Comparison of ENCODE assay signal across 8 cellular contexts in genomic region chr7:148962515-148962822, GRCh38.
DNase-seq lines count a peak whose midpoint lies in the region; ATAC-seq and TF ChIP-seq lines count a peak whose summit lies in the region.

No MANE protein-coding gene starts in this region.

- H3K27me3 ChIP-seq in PC-3 (ENCODE audit: low read length) = no peaks in the 10 kb centered on the region

- H3K36me3 Mint-ChIP-seq in T-helper 2 cell treated with Interferon-gamma antibody and Interleukin-4, amounts not matched to agents 5 μg/mL and 100 μg/mL, for 36 hours (ENCODE audit: low read depth) = no peaks in the 10 kb centered on the region

- H3K9me2 ChIP-seq in PC-3 (replicated peaks; ENCODE audit: low read length) = no peaks in the 10 kb centered on the region

- H3K36me3 ChIP-seq in PC-3 (ENCODE audit: low read depth, low read length) = no peaks in the 10 kb centered on the region

- H3K4me3 ChIP-seq in PC-3 (ENCODE audit: low read length) (peak overlapping the region; percentile 76), foreskin fibroblast (ENCODE audit: low read depth in 1 of 2, low read length in 2 of 2) (peak overlapping the region; percentile 61 to 68)

- H3K27ac ChIP-seq in PC-3 (ENCODE audit: low read length) = no peak overlapping the region

- POLR2A ChIA-PET in PC-3 (lab: Charles Lee; ENCODE audit: unreplicated experiment) = no interaction called here

- H3K4me2 ChIP-seq in PC-3 (ENCODE audit: low read length) = peak overlapping the region; percentile 78

- H4K20me1 ChIP-seq in PC-3 (ENCODE audit: low read length) = no peaks in the 10 kb centered on the region

- ATAC-seq in PC-3 (no peak), GM21825 (IDR thresholded peaks at IDR 0.05; ENCODE audit: unreplicated experiment) (no peak)
- peak; percentile 3 for ATAC-seq in stimulated activated naive CD8-positive, alpha-beta T cell treated with anti-CD3 and anti-CD28 coated beads, Interleukin-15, Interleukin-2, amounts not matched to agents 100 U/mL and 50 U/mL, for 24 hours

- no peaks in the 10 kb centered on the region for H3F3A ChIP-seq in PC-3 (ENCODE audit: low read length, unreplicated experiment)

- peak overlapping the region; percentile 92 for H3K4me3 Mint-ChIP-seq in T-helper 2 cell treated with Interferon-gamma antibody and Interleukin-4, amounts not matched to agents 5 μg/mL and 100 μg/mL, for 36 hours

- peaks cover 2% of the 10 kb centered on the region for H3K27me3 Mint-ChIP-seq in T-helper 2 cell treated with Interferon-gamma antibody and Interleukin-4, amounts not matched to agents 5 μg/mL and 100 μg/mL, for 36 hours (ENCODE audit: low read depth)

- CTCF ChIA-PET in PC-3 (lab: Charles Lee) = interaction anchor here (0.7 to 1.2 kb wide), 2 partner anchors 107 to 389 kb away, joined by 3 to 5 read pairs; no protein-coding TSS in a partner anchor

- intact Hi-C loops in PC-3 (cut with micrococcal nuclease) = loop anchor here (1.0 to 5.0 kb wide), 6 partner anchors 20 to 458 kb away; no protein-coding TSS in a partner anchor

- H3K27ac Mint-ChIP-seq in T-helper 2 cell treated with Interferon-gamma antibody and Interleukin-4, amounts not matched to agents 5 μg/mL and 100 μg/mL, for 36 hours = peak overlapping the region; percentile 89

- H3K4me1 Mint-ChIP-seq in T-helper 2 cell treated with Interferon-gamma antibody and Interleukin-4, amounts not matched to agents 5 μg/mL and 100 μg/mL, for 36 hours (ENCODE audit: low read depth) = peaks cover 27% of the 10 kb centered on the region

- TF ChIP-seq CTCF in PC-3 (conservative IDR thresholded peaks at IDR 0.05; ENCODE audit: low read depth, low read length) = no peak
- TF ChIP-seq CTCF in foreskin fibroblast (IDR thresholded peaks at IDR 0.05; ENCODE audit: low read depth, low read length) = no peak

- no peaks in the 10 kb centered on the region for H3K9me3 Mint-ChIP-seq in T-helper 2 cell treated with Interferon-gamma antibody and Interleukin-4, amounts not matched to agents 5 μg/mL and 100 μg/mL, for 36 hours

- peak overlapping the region; percentile 89 for H2AFZ ChIP-seq in PC-3 (ENCODE audit: low read length)

- no peak for DNase-seq in T-helper 2 cell treated with Interferon-gamma antibody and Interleukin-4, amounts not matched to agents 5 μg/mL and 100 μg/mL, for 36 hours (ENCODE audit: low spot score)
- no peak for DNase-seq in T-helper 2 cell
- DNase-seq in PC-3 = no peak
- DNase-seq in foreskin fibroblast = no peak
- DNase-seq in stimulated activated naive CD8-positive, alpha-beta T cell treated with anti-CD3 and anti-CD28 coated beads, Interleukin-15, Interleukin-2, amounts not matched to agents 100 U/mL and 50 U/mL, for 24 hours = no peak
- DNase-seq in COLO668 (lab: John Stamatoyannopoulos, UW; ENCODE audit: unreplicated experiment) = no peak
- no peak for DNase-seq in NAMALWA (ENCODE audit: low spot score)

- peaks cover 6% of the 10 kb centered on the region; the same call in 1 of the 2 replicates for H3K4me1 ChIP-seq in PC-3 (ENCODE audit: insufficient read depth, low read length)

- BruUV-seq in PC-3 (replicated peaks; lab: Mats Ljungman, UMichigan) = no TSS peak

- 0 out of 2 replicates have a peak overlapping the region, but pooled peaks have one; percentile 66 for H3K9ac ChIP-seq in PC-3 (ENCODE audit: low read length)

- no peaks in the 10 kb centered on the region for H3K9me3 ChIP-seq in PC-3 (ENCODE audit: low read length)

- H3K79me2 ChIP-seq in PC-3 (ENCODE audit: low read length) = no peaks in the 10 kb centered on the region
